20 cellular contexts compared by ENCODE assay signal in the genomic region with DNA sequence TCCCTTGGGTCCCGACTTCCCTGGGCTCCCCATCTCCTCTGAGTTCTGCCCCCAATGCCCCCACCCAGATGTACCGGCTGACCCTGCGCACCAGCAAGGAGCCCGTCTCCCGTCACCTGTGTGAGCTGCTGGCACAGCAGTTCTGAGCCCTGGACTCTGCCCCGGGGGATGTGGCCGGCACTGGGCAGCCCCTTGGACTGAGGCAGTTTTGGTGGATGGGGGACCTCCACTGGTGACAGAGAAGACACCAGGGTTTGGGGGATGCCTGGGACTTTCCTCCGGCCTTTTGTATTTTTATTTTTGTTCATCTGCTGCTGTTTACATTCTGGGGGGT. TPM values are rescaled to one million over a fixed set of nuclear protein-coding genes. Genes with fewer than 3 reads are reported as not detected.
DNase-seq lines count a peak whose midpoint lies in the region; ATAC-seq, FAIRE-seq and TF ChIP-seq lines count a peak whose summit lies in the region.
"Had no signal": no experiment of that assay in that cellular context is flagged by ENCODE, and none has a peak within 500 bp of the region (broad histone marks: within the 10 kb centered on the region; RNA-seq: fewer than 3 reads in every experiment).

No MANE protein-coding gene starts in this region.

- H3K36me3 ChIP-seq in endothelial cell of umbilical vein (ENCODE audit: control insufficient read depth in 2 of 2, extremely low read depth in 1 of 2, insufficient read depth in 2 of 2, low read length in 2 of 2), result peaks cover 5 to 9% of the 10 kb centered on the region in 2 experiments
- no peaks in the 10 kb centered on the region for H3K36me3 ChIP-seq in parathyroid adenoma (ENCODE audit: control insufficient read depth, insufficient read depth, low read length)

- dilution Hi-C loops in endothelial cell of umbilical vein (cut with MboI; ENCODE audit: extremely low pct_ligation_motif_present, low sequenced_read_pairs), result no loop called here

- no peak overlapping the region for H2AFZ ChIP-seq in endothelial cell of umbilical vein (ENCODE audit: low read depth, low read length)
- no peak overlapping the region for H2AFZ ChIP-seq in parathyroid adenoma

- TSS peak; percentile 35 for BruUV-seq in endothelial cell of umbilical vein (replicated peaks; lab: Mats Ljungman, UMichigan)

- H3K79me2 ChIP-seq in endothelial cell of umbilical vein (ENCODE audit: control insufficient read depth, insufficient read depth, low read length) (no peaks in the 10 kb centered on the region), parathyroid adenoma (no peaks in the 10 kb centered on the region)

- H3K4me1 Mint-ChIP-seq in activated naive CD4-positive, alpha-beta T cell treated with anti-CD3 and anti-CD28 coated beads for 36 hours (ENCODE audit: low read depth), result peaks cover 24% of the 10 kb centered on the region
- peaks cover 32% of the 10 kb centered on the region for H3K4me1 Mint-ChIP-seq in WTC11

- intact Hi-C loops in activated naive CD4-positive, alpha-beta T cell treated with anti-CD3 and anti-CD28 coated beads for 36 hours (cut with micrococcal nuclease), result no loop called here
- intact Hi-C loops in endothelial cell of umbilical vein (cut with micrococcal nuclease), result loop anchor here (5.0 kb wide), 2 partner anchors 119 to 309 kb away; partner anchors contain the start of genes ADM5 and RPS11

- no peak for FAIRE-seq in endothelial cell of umbilical vein (lab: Jason Lieb, UNC)

- H3K9me3 ChIP-seq in endothelial cell of umbilical vein (replicated peaks; ENCODE audit: control insufficient read depth, insufficient read depth, low read length) (no peaks in the 10 kb centered on the region), parathyroid adenoma (ENCODE audit: control insufficient read depth, low read length) (no peaks in the 10 kb centered on the region)
- H3K9me3 ChIP-seq: BLaER1 treated with 17β-estradiol and CSF1 and Interleukin-3, amounts not matched to agents 10 nM and 100 nM; left lung had no signal

- no peak for DNase-seq in activated naive CD4-positive, alpha-beta T cell treated with anti-CD3 and anti-CD28 coated beads for 36 hours
- no peak for DNase-seq in activated naive CD4-positive, alpha-beta T cell treated with Interleukin-2 at 50 U/mL for 16 hours
- DNase-seq in WTC11 (ENCODE audit: low spot score) (no peak), endothelial cell of umbilical vein (ENCODE audit: low read depth, low spot score) (no peak), NCI-H1417 treated with DMSO at 0.1 percent for 48 hours (lab: John Stamatoyannopoulos, UW) (no peak)
- no peak for DNase-seq in stimulated activated CD8-positive, alpha-beta memory T cell treated with anti-CD3 and anti-CD28 coated beads, Interleukin-4, amount 100 ng/mL, for 48 hours
- no peak for DNase-seq in activated CD4-positive, CD25-positive, alpha-beta regulatory T cell (lab: John Stamatoyannopoulos, UW)
- DNase-seq: activated T-cell treated with anti-CD3 and anti-CD28 coated beads, Interleukin-2, amount 50 U/mL, for 24 hours; DMS 273 treated with DMSO at 0.1 percent for 48 hours; left lung; NCI-H1694 treated with DMSO at 0.1 percent for 48 hours; NCI-H748 treated with DMSO at 0.1 percent for 48 hours; SHP77; SW 1271 had no signal

- H3K4me3 ChIP-seq in endothelial cell of umbilical vein (replicated peaks in 1 of 3; ENCODE audit: insufficient read depth in 1 of 3, low read depth in 1 of 3, low read length in 3 of 3), result no peak overlapping the region
- no peak overlapping the region for H3K4me3 ChIP-seq in parathyroid adenoma (ENCODE audit: low read depth, low read length)
- H3K4me3 ChIP-seq: BLaER1 treated with 17β-estradiol and CSF1 and Interleukin-3, amounts not matched to agents 10 nM and 100 nM; left lung had no signal

- H3K27me3 ChIP-seq in endothelial cell of umbilical vein (ENCODE audit: control insufficient read depth in 2 of 2, insufficient read depth in 2 of 2, low read length in 2 of 2), result no peaks in the 10 kb centered on the region
- H3K27me3 ChIP-seq in parathyroid adenoma (ENCODE audit: control insufficient read depth, insufficient read depth, low read length), result no peaks in the 10 kb centered on the region
- H3K27me3 ChIP-seq: BLaER1 treated with 17β-estradiol and CSF1 and Interleukin-3, amounts not matched to agents 10 nM and 100 nM; left lung had no signal

- POLR2A ChIA-PET in WTC11 (lab: Charles Lee), result no interaction called here
- POLR2A ChIA-PET in endothelial cell of umbilical vein (lab: Charles Lee), result no interaction called here

- CTCF ChIA-PET in activated naive CD4-positive, alpha-beta T cell treated with anti-CD3 and anti-CD28 coated beads for 36 hours (lab: Charles Lee), result no interaction called here
- CTCF ChIA-PET in WTC11 (lab: Charles Lee) (interaction anchor here (1.0 kb wide), 1 partner anchor 236 kb away, joined by 3 read pairs; no protein-coding TSS in a partner anchor), endothelial cell of umbilical vein (lab: Charles Lee) (no interaction called here)

- H3K27ac ChIP-seq in endothelial cell of umbilical vein (ENCODE audit: insufficient read depth, low read depth, low read length) (no peak overlapping the region), parathyroid adenoma (peak overlapping the region; percentile 15)
- H3K27ac ChIP-seq: left lung had no signal

- TF ChIP-seq CTCF in WTC11 (IDR thresholded peaks at IDR 0.05) (no peak), endothelial cell of umbilical vein (IDR thresholded peaks at IDR 0.05; ENCODE audit: extremely low read depth in 1 of 2, insufficient read depth in 1 of 2, low read depth in 1 of 2, low read length in 2 of 2) (no peak), parathyroid adenoma (IDR thresholded peaks at IDR 0.05) (no peak)

- TF ChIP-seq POLR2A in endothelial cell of umbilical vein (IDR thresholded peaks at IDR 0.05; ENCODE audit: low read depth, low read length), result no peak

- no peaks in the 10 kb centered on the region for H4K20me1 ChIP-seq in endothelial cell of umbilical vein (replicated peaks; ENCODE audit: control insufficient read depth, extremely low read depth, insufficient read depth, low read length)

- peak overlapping the region; percentile 26 for H3K27ac Mint-ChIP-seq in activated naive CD4-positive, alpha-beta T cell treated with anti-CD3 and anti-CD28 coated beads for 36 hours
- H3K27ac Mint-ChIP-seq in WTC11, result 0 out of 2 replicates have a peak overlapping the region, but pooled peaks have one; percentile 90

- no peaks in the 10 kb centered on the region for H3K27me3 Mint-ChIP-seq in activated naive CD4-positive, alpha-beta T cell treated with anti-CD3 and anti-CD28 coated beads for 36 hours (ENCODE audit: low read depth)
- H3K27me3 Mint-ChIP-seq in WTC11 (ENCODE audit: low read depth), result peaks cover 5% of the 10 kb centered on the region; the same call in 1 of the 2 replicates
- H3K27me3 Mint-ChIP-seq: activated naive CD4-positive, alpha-beta T cell treated with anti-CD3 and anti-CD28 coated beads, Interleukin-2, amount 50 U/mL, for 24 hours; activated T-cell treated with anti-CD3 and anti-CD28 coated beads, Interleukin-2, amount 50 U/mL, for 24 hours had no signal

- no peaks in the 10 kb centered on the region for H3K9me1 ChIP-seq in endothelial cell of umbilical vein (replicated peaks; ENCODE audit: control insufficient read depth, extremely low read depth, insufficient read depth, low read length)

- no peak for ATAC-seq in WTC11
- ATAC-seq: left lung, right cardiac atrium had no signal

- H3K9ac ChIP-seq in endothelial cell of umbilical vein (replicated peaks; ENCODE audit: extremely low read depth, insufficient read depth, low read length), result no peak overlapping the region
- no peak overlapping the region for H3K9ac ChIP-seq in parathyroid adenoma

- H3K4me3 Mint-ChIP-seq in activated naive CD4-positive, alpha-beta T cell treated with anti-CD3 and anti-CD28 coated beads for 36 hours, result no peak overlapping the region
- no peak overlapping the region for H3K4me3 Mint-ChIP-seq in WTC11
- H3K4me3 Mint-ChIP-seq: activated naive CD4-positive, alpha-beta T cell treated with anti-CD3 and anti-CD28 coated beads, Interleukin-2, amount 50 U/mL, for 24 hours; activated T-cell treated with anti-CD3 and anti-CD28 coated beads, Interleukin-2, amount 50 U/mL, for 24 hours had no signal

- H3K4me2 ChIP-seq in endothelial cell of umbilical vein (ENCODE audit: insufficient read depth, low read length) (no peak overlapping the region), parathyroid adenoma (ENCODE audit: low read length) (no peak overlapping the region)

- no peaks in the 10 kb centered on the region for H3K9me3 Mint-ChIP-seq in activated naive CD4-positive, alpha-beta T cell treated with anti-CD3 and anti-CD28 coated beads for 36 hours
- H3K9me3 Mint-ChIP-seq in WTC11, result no peaks in the 10 kb centered on the region
- H3K9me3 Mint-ChIP-seq: activated naive CD4-positive, alpha-beta T cell treated with anti-CD3 and anti-CD28 coated beads, Interleukin-2, amount 50 U/mL, for 24 hours; activated T-cell treated with anti-CD3 and anti-CD28 coated beads, Interleukin-2, amount 50 U/mL, for 24 hours had no signal

- peaks cover 6% of the 10 kb centered on the region for H3K4me1 ChIP-seq in endothelial cell of umbilical vein (ENCODE audit: control insufficient read depth, extremely low read depth, insufficient read depth, low read length)
- H3K4me1 ChIP-seq in parathyroid adenoma, result peaks cover 11% of the 10 kb centered on the region

- H3K36me3 Mint-ChIP-seq in activated naive CD4-positive, alpha-beta T cell treated with anti-CD3 and anti-CD28 coated beads for 36 hours (ENCODE audit: low read depth), result peaks cover 17% of the 10 kb centered on the region
- H3K36me3 Mint-ChIP-seq in WTC11, result peaks cover 15% of the 10 kb centered on the region

RNA-seq across cellular contexts. Expression of gene FUZ, which starts 6.5 kb away (rescaled TPM):
- total RNA-seq in activated naive CD4-positive, alpha-beta T cell treated with anti-CD3 and anti-CD28 coated beads for 36 hours, result 10 to 100 TPM; 14.5 to 14.9 TPM
- total RNA-seq in WTC11 (2021), result 35.1 to 36.3 TPM (median 35.7 TPM) in 3 replicates
- total RNA-seq in endothelial cell of umbilical vein, result 14.0 and 15.3 TPM in 2 replicates
- polyA plus RNA-seq in endothelial cell of umbilical vein, result 12.3 and 14.5 TPM in 2 replicates
- polyA plus RNA-seq in endothelial cell of umbilical vein (2011; cell fraction: cytosol; rRNA removed), result 10.7 and 12.5 TPM in 2 replicates
- polyA plus RNA-seq in endothelial cell of umbilical vein (2011; cell fraction: nucleus; rRNA removed), result 15.1 and 15.3 TPM in 2 replicates
- polyA plus RNA-seq in endothelial cell of umbilical vein (2012), result 7.9 and 13.3 TPM in 2 replicates
- 6.8 and 11.8 TPM in 2 replicates for polyA minus RNA-seq in endothelial cell of umbilical vein
- not detected for polyA minus RNA-seq in endothelial cell of umbilical vein (2011; cell fraction: cytosol; rRNA and poly(A)+ RNA removed)
- 3.1 and 4.6 TPM in 2 replicates for polyA minus RNA-seq in endothelial cell of umbilical vein (2011; cell fraction: nucleus; rRNA and poly(A)+ RNA removed)

RNA-seq across cellular contexts. Expression of gene MED25, which starts 11.5 kb away (rescaled TPM):
- total RNA-seq in activated naive CD4-positive, alpha-beta T cell treated with anti-CD3 and anti-CD28 coated beads for 36 hours, result 10 to 100 TPM; 32.4 to 39.2 TPM
- total RNA-seq in WTC11 (2021), result 80.2 to 81.2 TPM (median 81.2 TPM) in 3 replicates
- total RNA-seq in endothelial cell of umbilical vein, result 55.8 and 62.9 TPM in 2 replicates
- 28.3 and 31.7 TPM in 2 replicates for polyA plus RNA-seq in endothelial cell of umbilical vein
- polyA plus RNA-seq in endothelial cell of umbilical vein (2011; cell fraction: cytosol; rRNA removed), result 35.2 and 36.0 TPM in 2 replicates
- polyA plus RNA-seq in endothelial cell of umbilical vein (2011; cell fraction: nucleus; rRNA removed), result 89.2 and 105 TPM in 2 replicates
- polyA plus RNA-seq in endothelial cell of umbilical vein (2012), result 40.9 and 52.4 TPM in 2 replicates
- polyA minus RNA-seq in endothelial cell of umbilical vein, result 43.3 and 48.4 TPM in 2 replicates
- polyA minus RNA-seq in endothelial cell of umbilical vein (2011; cell fraction: cytosol; rRNA and poly(A)+ RNA removed), result 25.2 TPM
- 32.5 and 39.6 TPM in 2 replicates for polyA minus RNA-seq in endothelial cell of umbilical vein (2011; cell fraction: nucleus; rRNA and poly(A)+ RNA removed)

RNA-seq across cellular contexts. Expression of gene AP2A1, which starts 39.8 kb away (rescaled TPM):
- 10 to 100 TPM; 87.7 to 88.3 TPM for total RNA-seq in activated naive CD4-positive, alpha-beta T cell treated with anti-CD3 and anti-CD28 coated beads for 36 hours
- 119 to 127 TPM (median 120 TPM) in 3 replicates for total RNA-seq in WTC11 (2021)
- 108 TPM in 2 replicates for total RNA-seq in endothelial cell of umbilical vein
- polyA plus RNA-seq in endothelial cell of umbilical vein, result 113 and 114 TPM in 2 replicates
- 80.4 and 101 TPM in 2 replicates for polyA plus RNA-seq in endothelial cell of umbilical vein (2011; cell fraction: cytosol; rRNA removed)
- 97.8 TPM in 2 replicates for polyA plus RNA-seq in endothelial cell of umbilical vein (2011; cell fraction: nucleus; rRNA removed)
- polyA plus RNA-seq in endothelial cell of umbilical vein (2012), result 75.0 and 114 TPM in 2 replicates
- polyA minus RNA-seq in endothelial cell of umbilical vein, result 104 and 122 TPM in 2 replicates
- 80.2 TPM for polyA minus RNA-seq in endothelial cell of umbilical vein (2011; cell fraction: cytosol; rRNA and poly(A)+ RNA removed)
- polyA minus RNA-seq in endothelial cell of umbilical vein (2011; cell fraction: nucleus; rRNA and poly(A)+ RNA removed), result 45.7 and 60.4 TPM in 2 replicates

RNA-seq across cellular contexts. Expression of gene TSKS, which starts 43.5 kb away (rescaled TPM):
- total RNA-seq in activated naive CD4-positive, alpha-beta T cell treated with anti-CD3 and anti-CD28 coated beads for 36 hours, result under 1 TPM; 0.57 to 0.72 TPM
- total RNA-seq in WTC11 (2021) (0.30 to 0.55 TPM (median 0.48 TPM) in 3 replicates), endothelial cell of umbilical vein (not detected in 2 replicates)
- polyA plus RNA-seq in endothelial cell of umbilical vein, result 0.03 TPM in 1 of 2 replicates, not detected in the other
- not detected in 2 replicates for polyA plus RNA-seq in endothelial cell of umbilical vein (2011; cell fraction: cytosol; rRNA removed)
- polyA plus RNA-seq in endothelial cell of umbilical vein (2011; cell fraction: nucleus; rRNA removed), result not detected in 2 replicates
- not detected in 2 replicates for polyA plus RNA-seq in endothelial cell of umbilical vein (2012)
- not detected in 2 replicates for polyA minus RNA-seq in endothelial cell of umbilical vein
- not detected for polyA minus RNA-seq in endothelial cell of umbilical vein (2011; cell fraction: cytosol; rRNA and poly(A)+ RNA removed)
- not detected in 2 replicates for polyA minus RNA-seq in endothelial cell of umbilical vein (2011; cell fraction: nucleus; rRNA and poly(A)+ RNA removed)
- total RNA-seq: fibroblast of lung, G401 had no signal
- polyA plus RNA-seq: fibroblast of lung had no signal

RNA-seq across cellular contexts. Expression of gene PTOV1, which starts 44.4 kb away (rescaled TPM):
- 10 to 100 TPM; 66.0 to 68.0 TPM for total RNA-seq in activated naive CD4-positive, alpha-beta T cell treated with anti-CD3 and anti-CD28 coated beads for 36 hours
- 296 to 316 TPM (median 306 TPM) in 3 replicates for total RNA-seq in WTC11 (2021)
- 184 and 187 TPM in 2 replicates for total RNA-seq in endothelial cell of umbilical vein
- 116 and 125 TPM in 2 replicates for polyA plus RNA-seq in endothelial cell of umbilical vein
- 93.1 and 118 TPM in 2 replicates for polyA plus RNA-seq in endothelial cell of umbilical vein (2011; cell fraction: cytosol; rRNA removed)
- polyA plus RNA-seq in endothelial cell of umbilical vein (2011; cell fraction: nucleus; rRNA removed), result 257 and 302 TPM in 2 replicates
- 96.0 and 145 TPM in 2 replicates for polyA plus RNA-seq in endothelial cell of umbilical vein (2012)
- 55.3 and 80.9 TPM in 2 replicates for polyA minus RNA-seq in endothelial cell of umbilical vein
- 56.8 TPM for polyA minus RNA-seq in endothelial cell of umbilical vein (2011; cell fraction: cytosol; rRNA and poly(A)+ RNA removed)
- polyA minus RNA-seq in endothelial cell of umbilical vein (2011; cell fraction: nucleus; rRNA and poly(A)+ RNA removed), result 61.0 and 83.2 TPM in 2 replicates
